In genomic region chr4:86892639-86892965, GRCh38 we compare ENCODE assay signal across 7 cellular contexts. TPM values are rescaled to one million over a fixed set of nuclear protein-coding genes. Genes with fewer than 3 reads are reported as not detected.
DNase-seq lines count a peak whose midpoint lies in the region; ATAC-seq, FAIRE-seq and TF ChIP-seq lines count a peak whose summit lies in the region.

No MANE protein-coding gene starts in this region.

- H3K36me3 Mint-ChIP-seq in endothelial cell (ENCODE audit: low read depth, unreplicated experiment) = no peaks in the 10 kb centered on the region

- no peak for TF ChIP-seq EP300 in ovary (IDR thresholded peaks at IDR 0.05)

- H3K4me3 ChIP-seq in NT2/D1 (ENCODE audit: insufficient read length, low read depth) (peak overlapping the region; percentile 70), ovary (peak overlapping the region; percentile 83)

- WGBS in ovary, 3 donors = 2 to 4% (median 3%) methylated on average over 13 of the region's 13 CpGs

- DNase-seq in NT2/D1 (ENCODE audit: low read depth, low spot score) = no peak
- DNase-seq in endothelial cell (ENCODE audit: low spot score) = no peak
- DNase-seq in ovary = no peak
- DNase-seq in NCI-H2196 treated with DMSO at 0.1 percent for 48 hours (lab: John Stamatoyannopoulos, UW; ENCODE audit: unreplicated experiment) = no peak
- no peak for DNase-seq in EL
- DNase-seq in GM19239 (ENCODE audit: insufficient read length, low spot score) = no peak

- peaks cover 9% of the 10 kb centered on the region for H3K27me3 Mint-ChIP-seq in endothelial cell (ENCODE audit: unreplicated experiment)

- H3K36me3 ChIP-seq in NT2/D1 (ENCODE audit: insufficient read depth, insufficient read length, low read length) (peaks cover under 1% of the 10 kb centered on the region), ovary (no peaks in the 10 kb centered on the region)

- H3K4me1 ChIP-seq in NT2/D1 (ENCODE audit: insufficient read depth, insufficient read length) = no peaks in the 10 kb centered on the region
- H3K4me1 ChIP-seq in ovary (ENCODE audit: insufficient read depth) = no peaks in the 10 kb centered on the region

- no peak for TF ChIP-seq POLR2A in ovary (IDR thresholded peaks at IDR 0.05)

- intact Hi-C loops in ovary (cut with DNase I) = loop anchor here in 3 of 4 donors (5.0 to 10.0 kb wide), 3 partner anchors 75 to 398 kb away; partner anchors contain the start of gene PTPN13 (in 3 of the 3)

- H3K9me3 ChIP-seq in NT2/D1 (ENCODE audit: insufficient read depth, low read length) (no peaks in the 10 kb centered on the region), ovary (no peaks in the 10 kb centered on the region)

- no peaks in the 10 kb centered on the region for H3K27me3 ChIP-seq in NT2/D1 (ENCODE audit: insufficient read depth, insufficient read length)
- H3K27me3 ChIP-seq in ovary = no peaks in the 10 kb centered on the region

- no peak for TF ChIP-seq CTCF in endothelial cell (IDR thresholded peaks at IDR 0.05; ENCODE audit: unreplicated experiment)
- no peak for TF ChIP-seq CTCF in ovary (IDR thresholded peaks at IDR 0.05)

- H3K9ac ChIP-seq in NT2/D1 (ENCODE audit: insufficient read length, low read depth) = peak overlapping the region; percentile 85

- peak overlapping the region; percentile 77 to 82 for H3K27ac ChIP-seq in ovary

- no peaks in the 10 kb centered on the region for H3K9me3 Mint-ChIP-seq in endothelial cell (ENCODE audit: unreplicated experiment)

- peaks cover 3% of the 10 kb centered on the region for H3K4me1 Mint-ChIP-seq in endothelial cell (ENCODE audit: unreplicated experiment)

- peak; percentile 14 for ATAC-seq in GM21381 (IDR thresholded peaks at IDR 0.05; ENCODE audit: unreplicated experiment)

- no peak overlapping the region for H3K27ac Mint-ChIP-seq in endothelial cell (ENCODE audit: unreplicated experiment)

- FAIRE-seq in GM19239 (lab: Jason Lieb, UNC) = no peak

- peak overlapping the region; percentile 90 for H3K4me3 Mint-ChIP-seq in endothelial cell (ENCODE audit: unreplicated experiment)

RNA-seq across cellular contexts. Expression of gene C4orf36, which starts 0.4 kb away (rescaled TPM):
- total RNA-seq in endothelial cell (ENCODE audit: unreplicated experiment) (0.72 TPM), ovary (1 to 10 TPM in 4 of 7 donors, under 1 TPM in 1, not detected in 2; 0.74 to 4.3 (median 2.0) TPM)
- 1 to 10 TPM; 1.4 to 1.6 TPM for polyA plus RNA-seq in ovary

RNA-seq across cellular contexts. Expression of gene AFF1, which starts 42.2 kb away (rescaled TPM):
- total RNA-seq in endothelial cell (ENCODE audit: unreplicated experiment) (93.1 TPM), ovary (100 to 1,000 TPM in 1 of 7 donors, 10 to 100 TPM in 6; 56.8 to 107 (median 82.5) TPM)
- 10 to 100 TPM; 26.0 to 44.6 TPM for polyA plus RNA-seq in ovary

RNA-seq across cellular contexts. Expression of gene SLC10A6, which starts 43.4 kb away (rescaled TPM):
- total RNA-seq in endothelial cell (ENCODE audit: unreplicated experiment) (not detected), ovary (under 1 TPM in 3 of 7 donors, not detected in 4; 0.25 to 0.36 (median 0.27) TPM)
- under 1 TPM; 0.05 to 0.72 TPM for polyA plus RNA-seq in ovary
